1 cellular context compared by ENCODE assay signal in the genomic region with DNA sequence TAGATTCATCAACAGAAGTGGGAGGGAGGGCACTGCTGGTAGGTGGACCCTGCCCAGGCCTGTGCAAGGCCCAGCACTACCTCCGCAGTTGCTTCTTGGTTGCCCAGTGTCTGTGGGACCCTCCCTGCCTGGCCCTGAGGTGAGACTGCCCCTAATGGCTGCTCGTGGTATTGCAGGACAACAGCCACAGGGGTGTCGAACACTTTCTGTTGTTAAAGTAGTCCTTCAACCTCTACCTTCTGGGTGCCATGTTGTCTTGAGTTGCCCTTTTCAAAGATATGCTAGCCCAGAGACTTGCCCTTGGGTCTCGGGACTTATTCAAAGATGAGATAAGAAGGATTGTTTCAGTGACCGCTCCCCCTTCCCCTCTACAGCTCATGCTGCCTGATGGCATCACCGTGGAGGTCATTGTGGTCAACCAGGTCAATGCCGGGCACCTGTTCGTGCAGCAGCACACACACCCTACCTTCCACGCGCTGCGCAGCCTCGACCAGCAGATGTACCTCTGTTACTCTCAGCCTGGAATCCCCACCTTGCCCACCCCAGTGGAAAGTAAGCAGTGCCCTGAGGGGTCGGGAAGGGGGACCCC.
TF ChIP-seq lines count a peak whose summit lies in the region.

No MANE protein-coding gene starts in this region.

TF ChIP-seq in IMR-90, 13 proteins besides CTCF, POLR2A, EP300 and RAD21 (continued from another document):
- TF ChIP-seq, protein P1, sequence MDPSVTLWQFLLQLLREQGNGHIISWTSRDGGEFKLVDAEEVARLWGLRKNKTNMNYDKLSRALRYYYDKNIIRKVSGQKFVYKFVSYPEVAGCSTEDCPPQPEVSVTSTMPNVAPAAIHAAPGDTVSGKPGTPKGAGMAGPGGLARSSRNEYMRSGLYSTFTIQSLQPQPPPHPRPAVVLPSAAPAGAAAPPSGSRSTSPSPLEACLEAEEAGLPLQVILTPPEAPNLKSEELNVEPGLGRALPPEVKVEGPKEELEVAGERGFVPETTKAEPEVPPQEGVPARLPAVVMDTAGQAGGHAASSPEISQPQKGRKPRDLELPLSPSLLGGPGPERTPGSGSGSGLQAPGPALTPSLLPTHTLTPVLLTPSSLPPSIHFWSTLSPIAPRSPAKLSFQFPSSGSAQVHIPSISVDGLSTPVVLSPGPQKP (IDR thresholded peaks at IDR 0.05; ENCODE audit: borderline replicate concordance, low read depth, low read length): no peak
- TF ChIP-seq SMC3 (IDR thresholded peaks at IDR 0.05; ENCODE audit: low read depth, low read length): no peak
